ENCODE assay signal across 15 cellular contexts in genomic region chr5:112717506-112718082, GRCh38.
"Had no signal": no experiment of that assay in that cellular context is flagged by ENCODE, and none has a peak within 500 bp of the region (broad histone marks: within the 10 kb centered on the region; RNA-seq: fewer than 3 reads in every experiment).

No MANE protein-coding gene starts in this region.

- H3K36me3 ChIP-seq: gastrocnemius medialis, heart right ventricle, pancreas had no signal

- H3K4me1 ChIP-seq: pancreas had no signal

- H3K27me3 ChIP-seq: gastrocnemius medialis, heart right ventricle, pancreas had no signal

- H3K27ac Mint-ChIP-seq: naive thymus-derived CD8-positive, alpha-beta T cell had no signal

- H3K4me3 ChIP-seq: gastrocnemius medialis, heart right ventricle, mucosa of descending colon, pancreas had no signal

- FAIRE-seq: pancreas, small intestine had no signal

- H3K9me3 ChIP-seq: gastrocnemius medialis, mucosa of descending colon, pancreas had no signal

- H3K27me3 Mint-ChIP-seq: naive thymus-derived CD8-positive, alpha-beta T cell; progenitor cell of endocrine pancreas had no signal

- ATAC-seq: gastrocnemius medialis; heart right ventricle; mucosa of descending colon; naive thymus-derived CD8-positive, alpha-beta T cell; pancreas; right cardiac atrium had no signal

- DNase-seq: effector memory CD4-positive, alpha-beta T cell; erythroblast; gastrocnemius medialis; heart right ventricle; hypothalamus; kidney glomerular epithelial cell; mucosa of descending colon; naive thymus-derived CD8-positive, alpha-beta T cell; nucleus accumbens; pancreas; right cardiac atrium; small intestine; stimulated activated CD4-positive, alpha-beta T cell treated with anti-CD3 and anti-CD28 coated beads, Interleukin-2, amount 100 ng/mL, for 48 hours; stimulated activated naive CD4-positive, alpha-beta T cell treated with Interleukin-2 at 50 U/mL for 16 hours had no signal

- H3K27ac ChIP-seq: gastrocnemius medialis, heart right ventricle, pancreas had no signal
